Comparison of ENCODE assay signal across 11 cellular contexts in the genomic region with DNA sequence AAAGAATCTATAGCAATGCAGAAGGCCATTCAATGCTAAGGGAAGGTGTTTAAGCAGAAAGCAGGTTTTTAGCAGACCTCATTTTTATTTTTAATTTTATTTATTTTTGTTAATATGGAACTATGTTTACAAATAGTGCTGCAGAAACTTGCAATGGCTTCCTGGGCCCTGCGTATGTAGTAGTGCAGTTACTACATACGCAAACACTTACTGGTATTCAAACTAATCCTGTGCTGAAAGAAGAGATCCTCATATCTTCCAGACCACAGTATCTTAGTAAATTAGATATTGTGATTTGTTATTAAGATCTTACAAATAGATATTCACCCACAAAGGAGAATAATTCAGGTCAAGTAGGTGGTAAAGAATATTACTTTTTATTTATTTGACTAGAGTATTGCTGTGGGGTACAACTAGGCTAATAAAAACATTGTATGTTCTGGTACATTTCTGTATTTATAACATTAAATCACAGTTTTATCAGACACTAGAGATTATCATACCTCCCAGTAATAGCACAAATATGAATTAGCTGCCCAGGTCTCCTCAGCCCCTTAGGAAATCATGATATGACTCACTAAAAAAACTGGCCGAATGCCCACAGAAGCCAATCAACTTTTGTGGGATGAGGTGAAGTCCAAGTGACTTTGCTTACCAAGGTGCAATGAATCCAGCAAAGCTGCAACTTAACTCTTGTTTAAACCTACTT. TPM values are rescaled to one million over a fixed set of nuclear protein-coding genes. Genes with fewer than 3 reads are reported as not detected.
DNase-seq lines count a peak whose midpoint lies in the region; ATAC-seq, FAIRE-seq and TF ChIP-seq lines count a peak whose summit lies in the region.
"Had no signal": no experiment of that assay in that cellular context is flagged by ENCODE, and none has a peak within 500 bp of the region (broad histone marks: within the 10 kb centered on the region; RNA-seq: fewer than 3 reads in every experiment).

No MANE protein-coding gene starts in this region.

- TF ChIP-seq CTCF in WERI-Rb-1 (IDR thresholded peaks at IDR 0.05; ENCODE audit: low read depth, low read length) = no peak

- no peak overlapping the region for H3K4me3 ChIP-seq in WERI-Rb-1 (ENCODE audit: low read depth, low read length)

- no peaks in the 10 kb centered on the region for H3K36me3 ChIP-seq in WERI-Rb-1
- H3K36me3 ChIP-seq: neutrophil had no signal

- no peaks in the 10 kb centered on the region for H3K9me3 ChIP-seq in WERI-Rb-1 (ENCODE audit: severe bottlenecking)
- H3K9me3 ChIP-seq: neutrophil had no signal

- no peak overlapping the region for H3K27ac ChIP-seq in WERI-Rb-1
- H3K27ac ChIP-seq: neutrophil had no signal

- DNase-seq in GM04504 (ENCODE audit: low read depth) (peak; percentile 10), RCC 7860 (ENCODE audit: low spot score) (peak; percentile 45), fibroblast of gingiva (ENCODE audit: low read depth) (peak; percentile 12), pulmonary artery endothelial cell (ENCODE audit: low read depth, low spot score) (peak; percentile 37), WERI-Rb-1 (no peak), cerebellar nuclear complex (lab: John Stamatoyannopoulos, UW) (no peak), NCI-H2081 treated with DMSO at 0.1 percent for 48 hours (lab: John Stamatoyannopoulos, UW) (no peak)
- DNase-seq: cortex of kidney, NCI-H1048 had no signal

- FAIRE-seq in RCC 7860 (lab: Jason Lieb, UNC) = peak; percentile 93

- ATAC-seq in HG03442 (IDR thresholded peaks at IDR 0.05; ENCODE audit: unreplicated experiment) = no peak

- no peaks in the 10 kb centered on the region for H3K27me3 ChIP-seq in WERI-Rb-1 (ENCODE audit: insufficient read depth, low read depth, severe bottlenecking)
- H3K27me3 ChIP-seq: neutrophil had no signal

RNA-seq across cellular contexts. Expression of gene RNLS, which starts 57.6 kb away (rescaled TPM):
- 2.2 and 7.1 TPM in 2 replicates for total RNA-seq in pulmonary artery endothelial cell

Comparison
In these comparisons a context has a peak if more than half of its experiments do, and no peak if none do; other contexts are left out.
1. DNase-seq: peak in GM04504 (single experiment), RCC 7860 (single experiment), fibroblast of gingiva (single experiment) and pulmonary artery endothelial cell (single experiment); none in WERI-Rb-1 (single experiment), cerebellar nuclear complex (0 of 2) and NCI-H2081 treated with DMSO at 0.1 percent for 48 hours (single experiment).